Comparison of ENCODE assay signal across 18 cellular contexts in the genomic region with DNA sequence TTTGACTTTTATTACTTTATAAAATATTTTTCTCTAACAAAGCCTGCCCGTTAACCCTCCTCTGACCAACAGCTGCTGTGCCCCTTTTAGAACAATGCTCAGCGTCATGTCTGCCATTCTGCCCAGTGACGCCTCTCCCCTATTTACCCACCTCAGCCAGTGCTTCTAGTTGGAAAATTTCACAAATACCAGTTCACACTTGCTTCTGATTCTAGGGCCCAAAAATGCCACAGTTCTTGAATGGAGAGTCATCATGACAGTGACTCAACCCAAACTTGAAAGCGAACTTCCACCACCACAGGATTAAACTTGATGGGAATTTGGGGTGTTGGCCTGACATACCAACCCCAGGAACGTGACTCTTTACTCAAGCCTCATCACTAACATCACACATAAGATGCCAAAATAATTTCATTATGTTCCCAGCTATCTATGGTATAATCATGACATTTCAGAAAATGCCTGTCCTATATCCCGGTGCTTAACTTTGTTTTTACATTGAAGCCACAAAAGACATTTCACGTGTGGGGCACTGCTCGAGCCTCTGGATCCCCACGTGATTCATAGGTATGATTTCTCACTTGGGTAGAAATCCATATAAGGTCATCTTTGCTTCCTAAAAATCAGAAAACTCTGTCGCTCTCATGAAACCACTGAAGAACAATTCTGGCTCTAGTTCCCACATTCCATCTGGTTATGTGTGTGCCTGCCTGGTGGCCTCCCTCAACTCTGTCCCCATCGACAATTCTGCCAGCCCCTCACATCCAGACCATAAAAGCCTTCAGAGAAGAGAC.
DNase-seq lines count a peak whose midpoint lies in the region; ATAC-seq, FAIRE-seq and TF ChIP-seq lines count a peak whose summit lies in the region.
"Had no signal": no experiment of that assay in that cellular context is flagged by ENCODE, and none has a peak within 500 bp of the region (broad histone marks: within the 10 kb centered on the region; RNA-seq: fewer than 3 reads in every experiment).

No MANE protein-coding gene starts in this region.

- H3K4me3 Mint-ChIP-seq in astrocyte (ENCODE audit: unreplicated experiment) = no peak overlapping the region
- H3K4me3 Mint-ChIP-seq: activated naive CD8-positive, alpha-beta T cell; activated T-cell treated with anti-CD3 and anti-CD28 coated beads, Interleukin-2, amount 50 U/mL, for 4 hours; dendritic cell treated with granulocyte-macrophage colony-stimulating factor and Interleukin-4, amounts not matched to agents 40 ng/mL and 50 ng/mL, for 4 days had no signal

- H4K8ac ChIP-seq in mesenchymal stem cell (ENCODE audit: low read length) = no peak overlapping the region

- no peak overlapping the region for H3K9ac ChIP-seq in astrocyte (ENCODE audit: low read length)
- peak overlapping the region; percentile 3 for H3K9ac ChIP-seq in mesenchymal stem cell (ENCODE audit: low read length)

- H3K9me3 Mint-ChIP-seq in astrocyte (ENCODE audit: unreplicated experiment) = no peaks in the 10 kb centered on the region
- H3K9me3 Mint-ChIP-seq: activated T-cell treated with anti-CD3 and anti-CD28 coated beads, Interleukin-2, amount 50 U/mL, for 4 hours; dendritic cell treated with granulocyte-macrophage colony-stimulating factor and Interleukin-4, amounts not matched to agents 40 ng/mL and 50 ng/mL, for 4 days had no signal

- DNase-seq in AG08395 (ENCODE audit: low spot score) = peak; percentile 75
- DNase-seq in HS-27A (ENCODE audit: low read depth) = peak; percentile 96
- DNase-seq in astrocyte (ENCODE audit: low read depth) = peak; percentile 44
- DNase-seq in mesenchymal stem cell = no peak
- no peak for DNase-seq in NAMALWA (ENCODE audit: low spot score)
- no peak for DNase-seq in left cardiac atrium
- no peak for DNase-seq in effector CD4-positive, alpha-beta T cell
- no peak for DNase-seq in activated CD4-positive, alpha-beta T cell treated with anti-CD3 and anti-CD28 coated beads for 4 hours
- DNase-seq: activated CD4-positive, alpha-beta T cell treated with anti-CD3 and anti-CD28 coated beads, Interleukin-2, amount 50 U/mL, for 48 hours; activated T-cell treated with anti-CD3 and anti-CD28 coated beads, Interleukin-2, amount 50 U/mL, for 4 hours; KG1; kidney; SW 1271 had no signal

- intact Hi-C loops in left cardiac atrium (cut with DNase I) = no loop called here

- no peak overlapping the region for H3K4ac ChIP-seq in mesenchymal stem cell (ENCODE audit: low read depth in 1 of 2, low read length in 2 of 2)

- H3K36me3 Mint-ChIP-seq in astrocyte (ENCODE audit: low read depth, unreplicated experiment) = no peaks in the 10 kb centered on the region
- H3K36me3 Mint-ChIP-seq: activated naive CD8-positive, alpha-beta T cell had no signal

- H3K14ac ChIP-seq in mesenchymal stem cell (ENCODE audit: low read length in 2 of 2) = no peak overlapping the region

- no peak overlapping the region for H2AK5ac ChIP-seq in mesenchymal stem cell (ENCODE audit: low read length, severe bottlenecking)

- FAIRE-seq in astrocyte (lab: Jason Lieb, UNC) = peak; percentile 98
- FAIRE-seq: GM12891, kidney, RCC 7860 had no signal

- no peak overlapping the region for H2BK120ac ChIP-seq in mesenchymal stem cell (ENCODE audit: low read depth, low read length)

- peak overlapping the region; percentile 6 for H3K4me2 ChIP-seq in astrocyte (ENCODE audit: low read length)
- no peak overlapping the region for H3K4me2 ChIP-seq in mesenchymal stem cell (ENCODE audit: low read length, poor library complexity, severe bottlenecking)

- no peak overlapping the region for H4K91ac ChIP-seq in mesenchymal stem cell (ENCODE audit: low read length)

- H3K4me1 ChIP-seq in astrocyte (ENCODE audit: insufficient read depth, low read length) (peaks cover 10% of the 10 kb centered on the region), mesenchymal stem cell (ENCODE audit: control insufficient read depth, insufficient read depth, low read depth, low read length) (no peaks in the 10 kb centered on the region)
- H3K4me1 ChIP-seq: stomach had no signal

- no peaks in the 10 kb centered on the region for H4K20me1 ChIP-seq in astrocyte (ENCODE audit: insufficient read depth, low read length)

- H2BK5ac ChIP-seq in mesenchymal stem cell (ENCODE audit: low read depth, low read length, poor library complexity, severe bottlenecking) = no peak overlapping the region

- no peak overlapping the region for H3K18ac ChIP-seq in mesenchymal stem cell (ENCODE audit: low read depth in 1 of 2, low read length in 2 of 2)

- H3K4me3 ChIP-seq in astrocyte (ENCODE audit: insufficient read depth, low read depth, low read length) (no peak overlapping the region), mesenchymal stem cell (ENCODE audit: insufficient read depth in 1 of 2, low read depth in 1 of 2, low read length in 2 of 2) (no peak overlapping the region)
- H3K4me3 ChIP-seq: stomach had no signal

- H3K27ac ChIP-seq in astrocyte (ENCODE audit: low read depth, low read length) (no peak overlapping the region), mesenchymal stem cell (ENCODE audit: low read length, poor library complexity, severe bottlenecking) (no peak overlapping the region)
- H3K27ac ChIP-seq: stomach had no signal

- H3K9me3 ChIP-seq in astrocyte (ENCODE audit: insufficient read depth, low read depth, low read length) = no peaks in the 10 kb centered on the region
- no peaks in the 10 kb centered on the region for H3K9me3 ChIP-seq in mesenchymal stem cell (ENCODE audit: control insufficient read depth, low read length)
- H3K9me3 ChIP-seq: stomach had no signal

- no peaks in the 10 kb centered on the region for H3K79me1 ChIP-seq in mesenchymal stem cell (replicated peaks; ENCODE audit: low read length, poor library complexity, severe bottlenecking)

- no peak overlapping the region for H2AFZ ChIP-seq in astrocyte (ENCODE audit: low read depth, low read length)
- H2AFZ ChIP-seq in mesenchymal stem cell (ENCODE audit: low read depth, low read length) = no peak overlapping the region

- H3K27me3 Mint-ChIP-seq in astrocyte (ENCODE audit: low read depth, unreplicated experiment) = no peaks in the 10 kb centered on the region
- H3K27me3 Mint-ChIP-seq: activated naive CD8-positive, alpha-beta T cell; dendritic cell treated with granulocyte-macrophage colony-stimulating factor and Interleukin-4, amounts not matched to agents 40 ng/mL and 50 ng/mL, for 4 days had no signal

- ATAC-seq in left cardiac atrium = no peak
- ATAC-seq: activated T-cell treated with anti-CD3 and anti-CD28 coated beads, Interleukin-2, amount 50 U/mL, for 4 hours had no signal

- no peaks in the 10 kb centered on the region for H3K36me3 ChIP-seq in astrocyte (ENCODE audit: insufficient read depth, low read length)
- H3K36me3 ChIP-seq in mesenchymal stem cell (ENCODE audit: control insufficient read depth in 1 of 2, insufficient read depth in 2 of 2, low read depth in 1 of 2, low read length in 2 of 2) = no peaks in the 10 kb centered on the region
- H3K36me3 ChIP-seq: stomach had no signal

- peaks cover 9% of the 10 kb centered on the region for H3K4me1 Mint-ChIP-seq in astrocyte (ENCODE audit: low read depth, unreplicated experiment)

- no peak overlapping the region for H3K23ac ChIP-seq in mesenchymal stem cell (ENCODE audit: low read length in 2 of 2)

- 83% methylated on average over 10 of the region's 11 CpGs for WGBS in mesenchymal stem cell

- H3K27me3 ChIP-seq in astrocyte (ENCODE audit: insufficient read depth, low read length) (peaks cover 5% of the 10 kb centered on the region), mesenchymal stem cell (ENCODE audit: control insufficient read depth in 1 of 2, insufficient read depth in 1 of 2, low read length in 2 of 2) (no peaks in the 10 kb centered on the region)
- H3K27me3 ChIP-seq: stomach had no signal

- no peak overlapping the region for H2BK15ac ChIP-seq in mesenchymal stem cell (ENCODE audit: low read depth, poor library complexity, severe bottlenecking)

- TF ChIP-seq CTCF in astrocyte (IDR thresholded peaks at IDR 0.05; ENCODE audit: insufficient read depth, low read depth, low read length) = no peak

- H3K27ac Mint-ChIP-seq in astrocyte (ENCODE audit: unreplicated experiment) = peak overlapping the region; percentile 89
- H3K27ac Mint-ChIP-seq: activated naive CD8-positive, alpha-beta T cell; dendritic cell treated with granulocyte-macrophage colony-stimulating factor and Interleukin-4, amounts not matched to agents 40 ng/mL and 50 ng/mL, for 4 days had no signal

- H2BK12ac ChIP-seq in mesenchymal stem cell (ENCODE audit: low read length in 2 of 2) = no peak overlapping the region

- H3K79me2 ChIP-seq in astrocyte (ENCODE audit: insufficient read depth, low read length) = no peaks in the 10 kb centered on the region

Comparison
In these comparisons a context has a peak if more than half of its experiments do, and no peak if none do; other contexts are left out.
1. DNase-seq: peak in AG08395 (single experiment), HS-27A (single experiment) and astrocyte (single experiment); none in mesenchymal stem cell (single experiment), NAMALWA (single experiment), left cardiac atrium (single experiment), effector CD4-positive, alpha-beta T cell (single experiment) and activated CD4-positive, alpha-beta T cell treated with anti-CD3 and anti-CD28 coated beads for 4 hours (0 of 2).